ENCODE assay signal across 9 cellular contexts in genomic region chr4:159191989-159192388, GRCh38.
DNase-seq lines count a peak whose midpoint lies in the region; ATAC-seq and TF ChIP-seq lines count a peak whose summit lies in the region.
"Had no signal": no experiment of that assay in that cellular context is flagged by ENCODE, and none has a peak within 500 bp of the region (broad histone marks: within the 10 kb centered on the region; RNA-seq: fewer than 3 reads in every experiment).

No MANE protein-coding gene starts in this region.

- H2AK9ac ChIP-seq in IMR-90 (replicated peaks; ENCODE audit: low read depth, low read length, poor library complexity), result peak overlapping the region; percentile 51

- H3K9me3 ChIP-seq in DOHH2 (ENCODE audit: control insufficient read depth, insufficient read depth, low read length) (no peaks in the 10 kb centered on the region), IMR-90 (ENCODE audit: control insufficient read depth, insufficient read depth, low read length) (no peaks in the 10 kb centered on the region)

- H3K18ac ChIP-seq in IMR-90 (ENCODE audit: low read depth, low read length) (peak overlapping the region; percentile 33; the same call in 1 of the 2 replicates), mesendoderm (ENCODE audit: low read length) (no peak overlapping the region)

- TF ChIP-seq RAD21 in IMR-90 (IDR thresholded peaks at IDR 0.05; ENCODE audit: low read length), result peak; percentile 50

- no peaks in the 10 kb centered on the region for H3K36me3 ChIP-seq in DOHH2 (ENCODE audit: control insufficient read depth, low read length)
- no peaks in the 10 kb centered on the region for H3K36me3 ChIP-seq in IMR-90 (ENCODE audit: control insufficient read depth, insufficient read depth, low read length)
- H3K36me3 ChIP-seq in mesendoderm (ENCODE audit: control insufficient read depth, insufficient read depth, low read length), result no peaks in the 10 kb centered on the region

- no peaks in the 10 kb centered on the region for H3F3A ChIP-seq in DOHH2 (ENCODE audit: control insufficient read depth, insufficient read depth)

- no peaks in the 10 kb centered on the region for H3K27me3 Mint-ChIP-seq in activated T-helper 1 cell treated with anti-CD3 and anti-CD28 coated beads, Interleukin-12 subunit alpha, Interleukin-12 subunit beta, Interleukin-2, Interleukin-4 antibody, amounts not matched to agents 30 ng/mL and 10 ng/mL and 1 ng/mL, durations not matched to agents 14 hours and 24 hours and 36 hours (ENCODE audit: insufficient read depth)

- peak; percentile 85 for DNase-seq in IMR-90
- DNase-seq in astrocyte of the hippocampus (ENCODE audit: low read depth, low spot score), result peak; percentile 54
- DNase-seq in mesendoderm, result peak; percentile 92
- no peak for DNase-seq in coronary artery (ENCODE audit: low spot score)
- no peak for DNase-seq in activated T-helper 1 cell treated with anti-CD3 and anti-CD28 coated beads, Interleukin-12 subunit alpha, Interleukin-12 subunit beta, Interleukin-2, Interleukin-4 antibody, amounts not matched to agents 30 ng/mL and 10 ng/mL and 1 ng/mL, durations not matched to agents 14 hours and 24 hours and 36 hours (ENCODE audit: low spot score)
- DNase-seq: effector CD4-positive, alpha-beta T cell had no signal

- no peaks in the 10 kb centered on the region for H4K20me1 ChIP-seq in DOHH2 (ENCODE audit: control insufficient read depth, insufficient read depth, low read depth, low read length)
- H4K20me1 ChIP-seq in IMR-90 (ENCODE audit: insufficient read depth, low read length), result no peaks in the 10 kb centered on the region

- peaks cover 9% of the 10 kb centered on the region for H3K4me1 ChIP-seq in DOHH2 (ENCODE audit: control insufficient read depth, low read length)
- H3K4me1 ChIP-seq in IMR-90 (ENCODE audit: control insufficient read depth, insufficient read depth, low read length), result peaks cover 2% of the 10 kb centered on the region; the same call in 1 of the 2 replicates
- no peaks in the 10 kb centered on the region for H3K4me1 ChIP-seq in mesendoderm (ENCODE audit: control insufficient read depth, low read depth, low read length)

- peak overlapping the region; percentile 78 for H3K14ac ChIP-seq in IMR-90 (replicated peaks; ENCODE audit: low read depth, low read length)

- H3K79me2 ChIP-seq in DOHH2 (ENCODE audit: control insufficient read depth, low read length) (no peaks in the 10 kb centered on the region), mesendoderm (ENCODE audit: control insufficient read depth, insufficient read depth, low read length) (no peaks in the 10 kb centered on the region)

- H3K4me3 ChIP-seq in DOHH2 (ENCODE audit: low read length), result no peak overlapping the region
- no peak overlapping the region for H3K4me3 ChIP-seq in IMR-90 (ENCODE audit: insufficient read depth, low read depth, low read length)
- no peak overlapping the region for H3K4me3 ChIP-seq in mesendoderm (ENCODE audit: low read length)
- no peak overlapping the region for H3K4me3 ChIP-seq in coronary artery

- H2BK20ac ChIP-seq in IMR-90 (ENCODE audit: low read depth, low read length), result 0 out of 2 replicates have a peak overlapping the region, but pooled peaks have one; percentile 3

- WGBS in IMR-90 (ENCODE audit: extremely low coverage in 2 of 2, insufficient read length in 1 of 2), 2 experiments, result no CpG with 5 or more reads among the region's 5 CpGs
- no CpG with 5 or more reads among the region's 5 CpGs for WGBS in mesendoderm (ENCODE audit: extremely low coverage, insufficient coverage, low lambda C conversion rate)

- H2BK15ac ChIP-seq in IMR-90 (ENCODE audit: low read depth, low read length) (no peak overlapping the region), mesendoderm (replicated peaks; ENCODE audit: low read depth) (no peak overlapping the region)

- H2BK5ac ChIP-seq in IMR-90 (ENCODE audit: low read depth, low read length, poor library complexity, severe bottlenecking), result peak overlapping the region; percentile 62
- H2BK5ac ChIP-seq in mesendoderm (ENCODE audit: low read length), result no peak overlapping the region

- H3K9me2 ChIP-seq in DOHH2 (replicated peaks; ENCODE audit: control insufficient read depth, low read length), result no peaks in the 10 kb centered on the region

- H3K4me3 Mint-ChIP-seq in activated T-helper 1 cell treated with anti-CD3 and anti-CD28 coated beads, Interleukin-12 subunit alpha, Interleukin-12 subunit beta, Interleukin-2, Interleukin-4 antibody, amounts not matched to agents 30 ng/mL and 10 ng/mL and 1 ng/mL, durations not matched to agents 14 hours and 24 hours and 36 hours, result no peak overlapping the region

- intact Hi-C loops in IMR-90 (cut with micrococcal nuclease), result no loop called here
- intact Hi-C loops in activated T-helper 1 cell treated with anti-CD3 and anti-CD28 coated beads, Interleukin-12 subunit alpha, Interleukin-12 subunit beta, Interleukin-2, Interleukin-4 antibody, amounts not matched to agents 30 ng/mL and 10 ng/mL and 1 ng/mL, durations not matched to agents 14 hours and 24 hours and 36 hours (cut with micrococcal nuclease), result no loop called here

- H2AFZ ChIP-seq in IMR-90 (replicated peaks; ENCODE audit: low read length, poor library complexity), result peak overlapping the region; percentile 76

- H3K9ac ChIP-seq in IMR-90 (ENCODE audit: low read depth, low read length), result no peak overlapping the region
- H3K9ac ChIP-seq in mesendoderm (ENCODE audit: low read length), result no peak overlapping the region

- ATAC-seq in IMR-90 (ENCODE audit: low read depth) (peak; percentile 68), HG02970 (IDR thresholded peaks at IDR 0.05; ENCODE audit: low FRiP score, unreplicated experiment) (no peak), HG02798 (IDR thresholded peaks at IDR 0.05; ENCODE audit: poor library complexity, unreplicated experiment) (no peak)

- H3K9me3 Mint-ChIP-seq in activated T-helper 1 cell treated with anti-CD3 and anti-CD28 coated beads, Interleukin-12 subunit alpha, Interleukin-12 subunit beta, Interleukin-2, Interleukin-4 antibody, amounts not matched to agents 30 ng/mL and 10 ng/mL and 1 ng/mL, durations not matched to agents 14 hours and 24 hours and 36 hours, result no peaks in the 10 kb centered on the region

- H4K8ac ChIP-seq in IMR-90 (ENCODE audit: low read depth in 2 of 2, low read length in 2 of 2) (peak overlapping the region in 1 of 2 experiments; percentile 38; a peak in 1 of 4 replicates), mesendoderm (ENCODE audit: low read depth, low read length) (no peak overlapping the region)

- in situ Hi-C loops in IMR-90 (cut with MboI; ENCODE audit: low sequenced_read_pairs), result loop anchor here (25.0 kb wide), 1 partner anchor 930 kb away; no protein-coding TSS in a partner anchor

- peak overlapping the region; percentile 36; the same call in 1 of the 2 replicates for H2AK5ac ChIP-seq in IMR-90 (ENCODE audit: low read depth, low read length)
- no peak overlapping the region for H2AK5ac ChIP-seq in mesendoderm (ENCODE audit: low read length)

- H3K79me1 ChIP-seq in IMR-90 (ENCODE audit: low read depth in 1 of 2, low read length in 2 of 2) (peaks cover 10 to 13% of the 10 kb centered on the region in 2 experiments; a peak in 3 of 4 replicates), mesendoderm (ENCODE audit: low read length) (peaks cover 2% of the 10 kb centered on the region)

- dilution Hi-C loops in IMR-90 (cut with HindIII; ENCODE audit: low sequenced_read_pairs, unreplicated experiment), result no loop called here

- peak; percentile 46 for TF ChIP-seq CTCF in DOHH2 (IDR thresholded peaks at IDR 0.05; ENCODE audit: low read depth, low read length, poor library complexity, severe bottlenecking)
- TF ChIP-seq CTCF in IMR-90 (conservative IDR thresholded peaks at IDR 0.05; ENCODE audit: low read depth, low read length), result peak; percentile 57
- no peak for TF ChIP-seq CTCF in coronary artery (IDR thresholded peaks at IDR 0.05)

- BruUV-seq in IMR-90 (replicated peaks; lab: Mats Ljungman, UMichigan), result no TSS peak

- H3K27ac ChIP-seq in DOHH2 (ENCODE audit: low read depth, low read length) (no peak overlapping the region), IMR-90 (ENCODE audit: insufficient read depth, low read length) (no peak overlapping the region), mesendoderm (ENCODE audit: low read depth, low read length) (no peak overlapping the region), coronary artery (no peak overlapping the region)

- peaks cover 2% of the 10 kb centered on the region for H3K36me3 Mint-ChIP-seq in activated T-helper 1 cell treated with anti-CD3 and anti-CD28 coated beads, Interleukin-12 subunit alpha, Interleukin-12 subunit beta, Interleukin-2, Interleukin-4 antibody, amounts not matched to agents 30 ng/mL and 10 ng/mL and 1 ng/mL, durations not matched to agents 14 hours and 24 hours and 36 hours (ENCODE audit: low read depth)

- no peak overlapping the region for H3K56ac ChIP-seq in IMR-90 (ENCODE audit: extremely low read depth, insufficient read depth, low read length)
- H3K56ac ChIP-seq in mesendoderm (ENCODE audit: low read length), result no peak overlapping the region

- H3K4me1 Mint-ChIP-seq in activated T-helper 1 cell treated with anti-CD3 and anti-CD28 coated beads, Interleukin-12 subunit alpha, Interleukin-12 subunit beta, Interleukin-2, Interleukin-4 antibody, amounts not matched to agents 30 ng/mL and 10 ng/mL and 1 ng/mL, durations not matched to agents 14 hours and 24 hours and 36 hours (ENCODE audit: low read depth), result no peaks in the 10 kb centered on the region

- H3K4ac ChIP-seq in IMR-90 (ENCODE audit: low read depth, low read length) (peak overlapping the region; percentile 44), mesendoderm (ENCODE audit: low read depth, low read length) (no peak overlapping the region)

- no peak overlapping the region for H4K5ac ChIP-seq in IMR-90 (ENCODE audit: low read depth, low read length)
- H4K5ac ChIP-seq in mesendoderm (ENCODE audit: low read length), result no peak overlapping the region

- CTCF ChIA-PET in IMR-90 (lab: Yijun Ruan, JAX), result interaction anchor here (0.8 to 1.7 kb wide), 2 partner anchors 334 to 429 kb away, joined by 3 to 6 read pairs; no protein-coding TSS in a partner anchor

- H3K27ac Mint-ChIP-seq in activated T-helper 1 cell treated with anti-CD3 and anti-CD28 coated beads, Interleukin-12 subunit alpha, Interleukin-12 subunit beta, Interleukin-2, Interleukin-4 antibody, amounts not matched to agents 30 ng/mL and 10 ng/mL and 1 ng/mL, durations not matched to agents 14 hours and 24 hours and 36 hours, result no peak overlapping the region

- TF ChIP-seq POLR2A in IMR-90 (IDR thresholded peaks at IDR 0.05; ENCODE audit: low read depth, low read length), result no peak

- H3K27me3 ChIP-seq in DOHH2 (ENCODE audit: control insufficient read depth, low read length) (no peaks in the 10 kb centered on the region), IMR-90 (ENCODE audit: control insufficient read depth, insufficient read depth, low read length) (no peaks in the 10 kb centered on the region), mesendoderm (ENCODE audit: insufficient read depth, low read length, poor library complexity) (no peaks in the 10 kb centered on the region)

- H3K9me1 ChIP-seq in IMR-90 (ENCODE audit: insufficient read depth, low read length), result no peaks in the 10 kb centered on the region; the same call in 1 of the 2 replicates

- no peak overlapping the region for H3K4me2 ChIP-seq in DOHH2 (ENCODE audit: low read length)
- no peak overlapping the region; the same call in 1 of the 2 replicates for H3K4me2 ChIP-seq in IMR-90 (ENCODE audit: low read depth, low read length)
- H3K4me2 ChIP-seq in mesendoderm (ENCODE audit: low read length), result no peak overlapping the region

- no peak overlapping the region for H4K91ac ChIP-seq in IMR-90 (ENCODE audit: insufficient read depth, low read depth, low read length)

- POLR2A ChIA-PET in IMR-90 (lab: Charles Lee; ENCODE audit: unreplicated experiment), result no interaction called here

- H3K23ac ChIP-seq in IMR-90 (ENCODE audit: low read depth, low read length) (no peak overlapping the region), mesendoderm (ENCODE audit: low read length) (no peak overlapping the region)

- no peak overlapping the region; the same call in 1 of the 2 replicates for H2BK120ac ChIP-seq in IMR-90 (ENCODE audit: low read depth, low read length)
- H2BK120ac ChIP-seq in mesendoderm (ENCODE audit: low read depth, low read length), result no peak overlapping the region

Comparison
In these comparisons a context has a peak if more than half of its experiments do, and no peak if none do; other contexts are left out.
1. DNase-seq: peak in IMR-90 (single experiment), astrocyte of the hippocampus (single experiment) and mesendoderm (single experiment); none in coronary artery (single experiment) and activated T-helper 1 cell treated with anti-CD3 and anti-CD28 coated beads, Interleukin-12 subunit alpha, Interleukin-12 subunit beta, Interleukin-2, Interleukin-4 antibody, amounts not matched to agents 30 ng/mL and 10 ng/mL and 1 ng/mL, durations not matched to agents 14 hours and 24 hours and 36 hours (single experiment).